ENCODE assay signal across 12 cellular contexts in genomic region chr11:62431171-62431895, GRCh38. TPM values are rescaled to one million over a fixed set of nuclear protein-coding genes. Genes with fewer than 3 reads are reported as not detected.
DNase-seq lines count a peak whose midpoint lies in the region; ATAC-seq and TF ChIP-seq lines count a peak whose summit lies in the region.
"Had no signal": no experiment of that assay in that cellular context is flagged by ENCODE, and none has a peak within 500 bp of the region (broad histone marks: within the 10 kb centered on the region; RNA-seq: fewer than 3 reads in every experiment).

No MANE protein-coding gene starts in this region.

- no peak overlapping the region for H3K4me3 Mint-ChIP-seq in stimulated activated effector memory CD8-positive, alpha-beta T cell treated with anti-CD3 and anti-CD28 coated beads, Interleukin-12 subunit alpha, Interleukin-12 subunit beta, amount 100 ng/mL, for 72 hours
- no peak overlapping the region for H3K4me3 Mint-ChIP-seq in activated CD8-positive, alpha-beta T cell treated with anti-CD3 and anti-CD28 coated beads for 36 hours

- peak overlapping the region; percentile 2 for H3K27ac Mint-ChIP-seq in stimulated activated effector memory CD8-positive, alpha-beta T cell treated with anti-CD3 and anti-CD28 coated beads, Interleukin-12 subunit alpha, Interleukin-12 subunit beta, amount 100 ng/mL, for 72 hours
- no peak overlapping the region for H3K27ac Mint-ChIP-seq in activated CD8-positive, alpha-beta T cell treated with anti-CD3 and anti-CD28 coated beads for 36 hours

- POLR2A ChIA-PET in activated CD8-positive, alpha-beta T cell treated with anti-CD3 and anti-CD28 coated beads for 36 hours (lab: Charles Lee), result no interaction called here

- ATAC-seq in stimulated activated effector memory CD8-positive, alpha-beta T cell treated with anti-CD3 and anti-CD28 coated beads, Interleukin-12 subunit alpha, Interleukin-12 subunit beta, amount 100 ng/mL, for 72 hours, result no peak
- ATAC-seq in activated CD8-positive, alpha-beta T cell treated with anti-CD3 and anti-CD28 coated beads for 36 hours, result no peak
- no peak for ATAC-seq in HG03460 (IDR thresholded peaks at IDR 0.05; ENCODE audit: unreplicated experiment)

- intact Hi-C loops in activated CD8-positive, alpha-beta T cell treated with anti-CD3 and anti-CD28 coated beads for 36 hours (cut with micrococcal nuclease), result no loop called here

- no peaks in the 10 kb centered on the region for H3K36me3 ChIP-seq in SJSA1

- peaks cover 2% of the 10 kb centered on the region for H3K27me3 Mint-ChIP-seq in activated CD8-positive, alpha-beta T cell treated with anti-CD3 and anti-CD28 coated beads for 36 hours

- H3K9me3 ChIP-seq in SJSA1 (replicated peaks), result no peaks in the 10 kb centered on the region

- H3K27ac ChIP-seq in SJSA1, result peak overlapping the region; percentile 48
- H3K27ac ChIP-seq in caudate nucleus (ENCODE audit: low read depth, low read length), result no peak overlapping the region

- H3K27me3 ChIP-seq in SJSA1 (replicated peaks), result no peaks in the 10 kb centered on the region

- CTCF ChIA-PET in activated CD8-positive, alpha-beta T cell treated with anti-CD3 and anti-CD28 coated beads for 36 hours (lab: Charles Lee), result no interaction called here

- H3K4me1 Mint-ChIP-seq in stimulated activated effector memory CD8-positive, alpha-beta T cell treated with anti-CD3 and anti-CD28 coated beads, Interleukin-12 subunit alpha, Interleukin-12 subunit beta, amount 100 ng/mL, for 72 hours, result peaks cover 30% of the 10 kb centered on the region
- peaks cover 47% of the 10 kb centered on the region for H3K4me1 Mint-ChIP-seq in activated CD8-positive, alpha-beta T cell treated with anti-CD3 and anti-CD28 coated beads for 36 hours (ENCODE audit: low read depth)

- peaks cover 69% of the 10 kb centered on the region for H3K4me1 ChIP-seq in SJSA1 (replicated peaks)

- H3K4me3 ChIP-seq in SJSA1, result no peak overlapping the region
- H3K4me3 ChIP-seq in fibroblast of pulmonary artery (replicated peaks; ENCODE audit: low read depth, low read length), result no peak overlapping the region

- no peaks in the 10 kb centered on the region for H3K36me3 Mint-ChIP-seq in stimulated activated effector memory CD8-positive, alpha-beta T cell treated with anti-CD3 and anti-CD28 coated beads, Interleukin-12 subunit alpha, Interleukin-12 subunit beta, amount 100 ng/mL, for 72 hours
- no peaks in the 10 kb centered on the region for H3K36me3 Mint-ChIP-seq in activated CD8-positive, alpha-beta T cell treated with anti-CD3 and anti-CD28 coated beads for 36 hours (ENCODE audit: low read depth)

- H3K9me3 Mint-ChIP-seq in stimulated activated effector memory CD8-positive, alpha-beta T cell treated with anti-CD3 and anti-CD28 coated beads, Interleukin-12 subunit alpha, Interleukin-12 subunit beta, amount 100 ng/mL, for 72 hours, result no peaks in the 10 kb centered on the region
- no peaks in the 10 kb centered on the region for H3K9me3 Mint-ChIP-seq in activated CD8-positive, alpha-beta T cell treated with anti-CD3 and anti-CD28 coated beads for 36 hours

- DNase-seq in ELR (ENCODE audit: low read depth) (peak; percentile 89), SJSA1 (ENCODE audit: low read depth in 1 of 2, low spot score in 2 of 2) (peak; percentile 83 to 94), fibroblast of pulmonary artery (ENCODE audit: low read depth) (peak; percentile 56), NCI-H748 (lab: John Stamatoyannopoulos, UW; ENCODE audit: unreplicated experiment) (no peak), caudate nucleus (lab: John Stamatoyannopoulos, UW) (no peak)
- DNase-seq in stimulated activated effector memory CD8-positive, alpha-beta T cell treated with anti-CD3 and anti-CD28 coated beads, Interleukin-12 subunit alpha, Interleukin-12 subunit beta, amount 100 ng/mL, for 72 hours (ENCODE audit: low spot score in 2 of 2), result no peak
- DNase-seq in activated CD8-positive, alpha-beta T cell treated with anti-CD3 and anti-CD28 coated beads for 36 hours, result no peak
- DNase-seq: anterior cingulate cortex, NCI-H2029, T1000 had no signal

- TF ChIP-seq CTCF in fibroblast of pulmonary artery (IDR thresholded peaks at IDR 0.05; ENCODE audit: low read length, missing control alignments), result no peak
- no peak for TF ChIP-seq CTCF in activated CD8-positive, alpha-beta T cell treated with anti-CD3 and anti-CD28 coated beads for 36 hours (IDR thresholded peaks at IDR 0.05)

RNA-seq across cellular contexts. Expression of gene SCGB1A1, which starts 12.5 kb away (rescaled TPM):
- not detected in 2 replicates for total RNA-seq in SJSA1 (2014; rRNA removed; shearing (Covaris generic))
- not detected for total RNA-seq in activated CD8-positive, alpha-beta T cell treated with anti-CD3 and anti-CD28 coated beads for 36 hours
- total RNA-seq: myocyte had no signal

Comparison
In these comparisons a context has a peak if more than half of its experiments do, and no peak if none do; other contexts are left out.
1. DNase-seq: peak in ELR (single experiment), SJSA1 (2 of 2) and fibroblast of pulmonary artery (single experiment); none in stimulated activated effector memory CD8-positive, alpha-beta T cell treated with anti-CD3 and anti-CD28 coated beads, Interleukin-12 subunit alpha, Interleukin-12 subunit beta, amount 100 ng/mL, for 72 hours (0 of 2), activated CD8-positive, alpha-beta T cell treated with anti-CD3 and anti-CD28 coated beads for 36 hours (single experiment), NCI-H748 (single experiment) and caudate nucleus (0 of 61).